9 cellular contexts compared by ENCODE assay signal in genomic region chr6:75524322-75524972, GRCh38. TPM values are rescaled to one million over a fixed set of nuclear protein-coding genes. Genes with fewer than 3 reads are reported as not detected.
DNase-seq lines count a peak whose midpoint lies in the region; TF ChIP-seq lines count a peak whose summit lies in the region.
"Had no signal": no experiment of that assay in that cellular context is flagged by ENCODE, and none has a peak within 500 bp of the region (broad histone marks: within the 10 kb centered on the region; RNA-seq: fewer than 3 reads in every experiment).

No MANE protein-coding gene starts in this region.

- H4K8ac ChIP-seq in trophoblast cell (ENCODE audit: low read depth, low read length) = no peak overlapping the region

- no peak overlapping the region for H3K14ac ChIP-seq in trophoblast cell (ENCODE audit: low read length)

- H2BK5ac ChIP-seq in trophoblast cell (ENCODE audit: low read depth, low read length, poor library complexity) = no peak overlapping the region

- H3K9me3 Mint-ChIP-seq in T-helper 2 cell treated with Interferon-gamma antibody and Interleukin-4, amounts not matched to agents 5 μg/mL and 100 μg/mL, for 36 hours = no peaks in the 10 kb centered on the region

- H3K23ac ChIP-seq in trophoblast cell (ENCODE audit: low read length) = no peak overlapping the region

- no peak for TF ChIP-seq CTCF in fibroblast of lung (conservative IDR thresholded peaks at IDR 0.05 in 1 of 2, IDR thresholded peaks at IDR 0.05 in 1 of 2; ENCODE audit: low read depth in 1 of 2, low read length in 2 of 2)

- H2BK12ac ChIP-seq in trophoblast cell (ENCODE audit: low read length) = no peak overlapping the region

- H3K79me1 ChIP-seq in trophoblast cell (ENCODE audit: low read length) = peaks cover 1% of the 10 kb centered on the region

- H3K4me3 Mint-ChIP-seq in T-helper 2 cell treated with Interferon-gamma antibody and Interleukin-4, amounts not matched to agents 5 μg/mL and 100 μg/mL, for 36 hours = no peak overlapping the region

- H3K79me2 ChIP-seq in fibroblast of lung (ENCODE audit: control insufficient read depth, insufficient read depth, low read length) (no peaks in the 10 kb centered on the region), trophoblast cell (ENCODE audit: control insufficient read depth, insufficient read depth, low read length, poor library complexity) (no peaks in the 10 kb centered on the region)

- H3K27ac Mint-ChIP-seq in T-helper 2 cell treated with Interferon-gamma antibody and Interleukin-4, amounts not matched to agents 5 μg/mL and 100 μg/mL, for 36 hours = no peak overlapping the region

- H3K36me3 ChIP-seq in fibroblast of lung (ENCODE audit: control insufficient read depth, insufficient read depth, low read length) (no peaks in the 10 kb centered on the region), trophoblast cell (ENCODE audit: control insufficient read depth in 1 of 2, insufficient read depth in 2 of 2, low read length in 2 of 2) (no peaks in the 10 kb centered on the region)

- peak; percentile 75 for DNase-seq in DMS53 (lab: John Stamatoyannopoulos, UW)
- DNase-seq in NCI-H82 (lab: John Stamatoyannopoulos, UW) = peak; percentile 59
- DNase-seq in fibroblast of lung (ENCODE audit: low read depth in 2 of 2) = peak; percentile 91 to 97
- DNase-seq in trophoblast cell = peak; percentile 53 to 90
- no peak for DNase-seq in activated effector memory CD4-positive, alpha-beta T cell treated with Interleukin-2 at 50 U/mL for 16 hours
- no peak for DNase-seq in T-helper 2 cell treated with Interferon-gamma antibody and Interleukin-4, amounts not matched to agents 5 μg/mL and 100 μg/mL, for 36 hours (ENCODE audit: low spot score)
- DNase-seq in activated effector memory CD4-positive, alpha-beta T cell treated with anti-CD3 and anti-CD28 coated beads, Interleukin-2, amount 50 U/mL, for 16 hours = no peak
- DNase-seq in hippocampal formation (lab: John Stamatoyannopoulos, UW) = no peak

- H3K9ac ChIP-seq in fibroblast of lung (ENCODE audit: insufficient read depth, low read length) (no peak overlapping the region), trophoblast cell (ENCODE audit: low read length) (no peak overlapping the region)

- no peak overlapping the region for H3K4ac ChIP-seq in trophoblast cell (ENCODE audit: low read depth, low read length)

- no peaks in the 10 kb centered on the region for H4K20me1 ChIP-seq in fibroblast of lung (ENCODE audit: control insufficient read depth, extremely low read depth, insufficient read depth, low read length)

- H3K4me1 Mint-ChIP-seq in T-helper 2 cell treated with Interferon-gamma antibody and Interleukin-4, amounts not matched to agents 5 μg/mL and 100 μg/mL, for 36 hours (ENCODE audit: low read depth) = no peaks in the 10 kb centered on the region

- H2AK5ac ChIP-seq in trophoblast cell (ENCODE audit: low read length) = no peak overlapping the region

- H3K18ac ChIP-seq in trophoblast cell (ENCODE audit: low read length) = no peak overlapping the region

- H3K4me3 ChIP-seq in fibroblast of lung (replicated peaks in 1 of 4; ENCODE audit: control extremely low read depth in 1 of 4, insufficient read depth in 1 of 4, low read depth in 3 of 4, low read length in 4 of 4) (peak overlapping the region in 3 of 4 experiments; percentile 17 to 37 (median 24)), trophoblast cell (ENCODE audit: low read depth, low read length) (no peak overlapping the region)
- H3K4me3 ChIP-seq: SK-N-MC had no signal

- H3K4me1 ChIP-seq in fibroblast of lung (ENCODE audit: control insufficient read depth, extremely low read depth, insufficient read depth, low read length) = peaks cover 12% of the 10 kb centered on the region
- H3K4me1 ChIP-seq in trophoblast cell (ENCODE audit: control insufficient read depth in 1 of 2, insufficient read depth in 2 of 2, low read length in 2 of 2) = peaks cover 0 to 4% of the 10 kb centered on the region in 2 experiments

- WGBS in trophoblast cell (ENCODE audit: extremely low coverage, insufficient coverage, insufficient read length) = no CpG with 5 or more reads among the region's 9 CpGs

- H3K27ac ChIP-seq in fibroblast of lung (ENCODE audit: insufficient read depth, low read length) (peak overlapping the region; percentile 60), trophoblast cell (ENCODE audit: low read depth, low read length) (peak overlapping the region; percentile 61)
- H3K27ac ChIP-seq: SK-N-MC had no signal

- H3K27me3 ChIP-seq in fibroblast of lung (ENCODE audit: control insufficient read depth, insufficient read depth, low read length) (no peaks in the 10 kb centered on the region), trophoblast cell (ENCODE audit: insufficient read depth, low read length) (no peaks in the 10 kb centered on the region)

- no peaks in the 10 kb centered on the region for H3K36me3 Mint-ChIP-seq in T-helper 2 cell treated with Interferon-gamma antibody and Interleukin-4, amounts not matched to agents 5 μg/mL and 100 μg/mL, for 36 hours (ENCODE audit: low read depth)

- H3K9me3 ChIP-seq in fibroblast of lung (ENCODE audit: control insufficient read depth, insufficient read depth, low read depth, low read length) = no peaks in the 10 kb centered on the region
- H3K9me3 ChIP-seq in trophoblast cell (ENCODE audit: insufficient read depth, low read depth, low read length) = no peaks in the 10 kb centered on the region

- no peak overlapping the region for H4K91ac ChIP-seq in trophoblast cell (ENCODE audit: low read depth, low read length)

- H3K4me2 ChIP-seq in fibroblast of lung (ENCODE audit: extremely low read depth, insufficient read depth, low read length) (peak overlapping the region; percentile 73), trophoblast cell (ENCODE audit: low read length) (no peak overlapping the region)

- H2BK120ac ChIP-seq in trophoblast cell (ENCODE audit: insufficient read depth, low read length, poor library complexity) = no peak overlapping the region

- no peak overlapping the region for H2AFZ ChIP-seq in fibroblast of lung (ENCODE audit: low read length)
- H2AFZ ChIP-seq in trophoblast cell (ENCODE audit: insufficient read depth, low read length, poor library complexity) = no peak overlapping the region

- H3K27me3 Mint-ChIP-seq in T-helper 2 cell treated with Interferon-gamma antibody and Interleukin-4, amounts not matched to agents 5 μg/mL and 100 μg/mL, for 36 hours (ENCODE audit: low read depth) = peaks cover 19% of the 10 kb centered on the region

- no peak overlapping the region for H4K12ac ChIP-seq in trophoblast cell (ENCODE audit: low read depth, low read length)

RNA-seq across cellular contexts. Expression of gene FILIP1, which starts 30.8 kb away (rescaled TPM):
- total RNA-seq in fibroblast of lung = 0.33 and 0.77 TPM in 2 replicates
- polyA plus RNA-seq in fibroblast of lung = 0.76 and 2.3 TPM in 2 replicates
- 0.62 and 2.3 TPM in 2 replicates for polyA plus RNA-seq in fibroblast of lung (2012)
- 0.33 and 1.0 TPM in 2 replicates for polyA minus RNA-seq in fibroblast of lung (ENCODE audit: low replicate concordance)
- 1.6 TPM in 2 replicates for polyA plus RNA-seq in trophoblast cell (2013)

Comparison
In these comparisons a context has a peak if more than half of its experiments do, and no peak if none do; other contexts are left out.
1. DNase-seq: peak in DMS53 (single experiment), NCI-H82 (single experiment), fibroblast of lung (2 of 2) and trophoblast cell (2 of 2); none in activated effector memory CD4-positive, alpha-beta T cell treated with Interleukin-2 at 50 U/mL for 16 hours (single experiment), T-helper 2 cell treated with Interferon-gamma antibody and Interleukin-4, amounts not matched to agents 5 μg/mL and 100 μg/mL, for 36 hours (single experiment), activated effector memory CD4-positive, alpha-beta T cell treated with anti-CD3 and anti-CD28 coated beads, Interleukin-2, amount 50 U/mL, for 16 hours (single experiment) and hippocampal formation (0 of 2).